10 cellular contexts compared by ENCODE assay signal in the genomic region with DNA sequence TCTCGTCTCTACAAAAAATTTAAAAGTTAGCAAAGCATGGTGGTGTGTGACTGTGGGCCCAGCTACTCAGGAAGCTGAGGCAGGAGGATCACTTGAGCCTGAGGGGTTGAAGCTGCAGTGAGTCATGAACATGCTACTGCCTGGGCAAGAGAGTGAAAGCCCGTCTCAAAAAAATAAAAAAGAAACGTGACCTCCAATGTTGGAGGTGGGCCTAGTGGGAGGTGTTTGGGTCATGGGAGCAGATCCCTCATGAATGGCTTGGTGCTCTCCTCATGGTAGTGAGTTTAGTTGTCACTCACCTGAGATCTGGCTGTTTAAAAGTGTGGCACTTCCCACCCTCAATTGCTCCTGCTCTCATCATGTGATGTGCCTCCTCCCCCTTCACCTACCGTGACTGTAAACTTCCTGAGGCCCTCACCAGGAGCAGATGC. TPM values are rescaled to one million over a fixed set of nuclear protein-coding genes. Genes with fewer than 3 reads are reported as not detected.
DNase-seq lines count a peak whose midpoint lies in the region; ATAC-seq and TF ChIP-seq lines count a peak whose summit lies in the region.
"Had no signal": no experiment of that assay in that cellular context is flagged by ENCODE, and none has a peak within 500 bp of the region (broad histone marks: within the 10 kb centered on the region; RNA-seq: fewer than 3 reads in every experiment).

No MANE protein-coding gene starts in this region.

- BruUV-seq in Caco-2 (replicated peaks; lab: Mats Ljungman, UMichigan) (no TSS peak), OCI-LY7 (replicated peaks; lab: Mats Ljungman, UMichigan) (no TSS peak)

- peaks cover 42% of the 10 kb centered on the region for H3K36me3 Mint-ChIP-seq in Caco-2 (ENCODE audit: insufficient read depth, unreplicated experiment)
- H3K36me3 Mint-ChIP-seq in activated naive CD8-positive, alpha-beta T cell, result peaks cover 9% of the 10 kb centered on the region

- H2AFZ ChIP-seq in mesenchymal stem cell (ENCODE audit: low read depth, low read length), result no peak overlapping the region
- no peak overlapping the region for H2AFZ ChIP-seq in OCI-LY7 (ENCODE audit: low read length)

- no peaks in the 10 kb centered on the region for H3K27me3 Mint-ChIP-seq in Caco-2 (ENCODE audit: insufficient read depth, unreplicated experiment)
- H3K27me3 Mint-ChIP-seq in activated naive CD8-positive, alpha-beta T cell, result no peaks in the 10 kb centered on the region

- CTCF ChIA-PET in Caco-2 (lab: Charles Lee), result no interaction called here
- CTCF ChIA-PET in RWPE1 (lab: Yijun Ruan, JAX), result no interaction called here
- CTCF ChIA-PET in OCI-LY7 (lab: Charles Lee; ENCODE audit: unreplicated experiment), result no interaction called here

- WGBS in mesenchymal stem cell, result 27% methylated on average over 4 of the region's 4 CpGs

- intact Hi-C loops in Caco-2 (cut with micrococcal nuclease; ENCODE audit: unreplicated experiment), result no loop called here
- intact Hi-C loops in OCI-LY7 (cut with micrococcal nuclease; ENCODE audit: unreplicated experiment), result no loop called here

- no peak for TF ChIP-seq CTCF in Caco-2 (IDR thresholded peaks at IDR 0.05; ENCODE audit: insufficient read depth in 1 of 2, low read depth in 1 of 2, low read length in 1 of 2, severe bottlenecking in 1 of 2, unreplicated experiment in 1 of 2)
- TF ChIP-seq CTCF in RWPE1 (conservative IDR thresholded peaks at IDR 0.05; ENCODE audit: low read depth), result no peak
- no peak for TF ChIP-seq CTCF in OCI-LY7 (conservative IDR thresholded peaks at IDR 0.05; ENCODE audit: low read length)

- H2BK5ac ChIP-seq in mesenchymal stem cell (ENCODE audit: low read depth, low read length, poor library complexity, severe bottlenecking), result no peak overlapping the region

- no peak for ATAC-seq in GM21360 (IDR thresholded peaks at IDR 0.05; ENCODE audit: unreplicated experiment)

- H3K9me3 ChIP-seq in Caco-2 (no peaks in the 10 kb centered on the region), mesenchymal stem cell (ENCODE audit: control insufficient read depth, low read length) (no peaks in the 10 kb centered on the region), OCI-LY7 (ENCODE audit: low read length) (peaks cover 12% of the 10 kb centered on the region; the same call in 1 of the 2 replicates)

- no peak overlapping the region for H2BK12ac ChIP-seq in mesenchymal stem cell (ENCODE audit: low read length in 2 of 2)

- H3K36me3 ChIP-seq in Caco-2 (ENCODE audit: control insufficient read depth, insufficient read depth, low read length) (peaks cover 2% of the 10 kb centered on the region), mesenchymal stem cell (ENCODE audit: control insufficient read depth in 1 of 2, insufficient read depth in 2 of 2, low read depth in 1 of 2, low read length in 2 of 2) (peaks cover 0 to 2% of the 10 kb centered on the region in 2 experiments), OCI-LY7 (ENCODE audit: insufficient read depth, low read length) (peaks cover 81% of the 10 kb centered on the region)

- peaks cover 5% of the 10 kb centered on the region for H3K9me3 Mint-ChIP-seq in Caco-2 (ENCODE audit: unreplicated experiment)
- H3K9me3 Mint-ChIP-seq in activated naive CD8-positive, alpha-beta T cell (ENCODE audit: low read depth), result peaks cover 5% of the 10 kb centered on the region

- peak overlapping the region; percentile 59 for H4K8ac ChIP-seq in mesenchymal stem cell (ENCODE audit: low read length)

- H3K4me3 Mint-ChIP-seq in Caco-2 (ENCODE audit: unreplicated experiment), result no peak overlapping the region
- H3K4me3 Mint-ChIP-seq in activated naive CD8-positive, alpha-beta T cell, result peak overlapping the region; percentile 36

- no peaks in the 10 kb centered on the region for H3K27me3 ChIP-seq in Caco-2 (replicated peaks; ENCODE audit: control insufficient read depth, insufficient read depth, low read length)
- no peaks in the 10 kb centered on the region for H3K27me3 ChIP-seq in mesenchymal stem cell (ENCODE audit: control insufficient read depth in 1 of 2, insufficient read depth in 1 of 2, low read length in 2 of 2)

- no peak overlapping the region for H2AK5ac ChIP-seq in mesenchymal stem cell (ENCODE audit: low read length, severe bottlenecking)

- H2BK120ac ChIP-seq in mesenchymal stem cell (ENCODE audit: low read depth, low read length), result no peak overlapping the region

- no peak overlapping the region for H3K23ac ChIP-seq in mesenchymal stem cell (ENCODE audit: low read length in 2 of 2)

- H3K79me1 ChIP-seq in mesenchymal stem cell (replicated peaks; ENCODE audit: low read length, poor library complexity, severe bottlenecking), result peaks cover 9% of the 10 kb centered on the region

- H3K14ac ChIP-seq in mesenchymal stem cell (ENCODE audit: low read length in 2 of 2), result no peak overlapping the region

- peak overlapping the region in 1 of 2 experiments; percentile 5 for H3K4ac ChIP-seq in mesenchymal stem cell (ENCODE audit: low read depth in 1 of 2, low read length in 2 of 2)

- H3K4me3 ChIP-seq in Caco-2 (ENCODE audit: low read depth, low read length), result no peak overlapping the region
- H3K4me3 ChIP-seq in mesenchymal stem cell (ENCODE audit: insufficient read depth in 1 of 2, low read depth in 1 of 2, low read length in 2 of 2), result no peak overlapping the region
- no peak overlapping the region for H3K4me3 ChIP-seq in OCI-LY7 (ENCODE audit: low read depth, low read length, poor library complexity, severe bottlenecking)

- no peak for DNase-seq in Caco-2
- peak; percentile 63 for DNase-seq in RWPE1 (ENCODE audit: low spot score)
- peak; percentile 81 for DNase-seq in mesenchymal stem cell
- DNase-seq in effector CD8-positive, alpha-beta T cell (lab: John Stamatoyannopoulos, UW), result no peak
- DNase-seq in NCI-H1105 treated with DMSO at 0.1 percent for 48 hours (lab: John Stamatoyannopoulos, UW), result no peak
- DNase-seq in OCI-LY7 (ENCODE audit: low spot score), result no peak
- DNase-seq: GDM1, NCI-H510A treated with DMSO at 0.1 percent for 48 hours had no signal

- peaks cover 59% of the 10 kb centered on the region for H3K79me2 ChIP-seq in OCI-LY7 (ENCODE audit: insufficient read depth, low read depth, low read length)

- H3K9me2 ChIP-seq in OCI-LY7 (ENCODE audit: insufficient read depth, low read length), result no peaks in the 10 kb centered on the region

- no peaks in the 10 kb centered on the region for H4K20me1 ChIP-seq in OCI-LY7 (ENCODE audit: insufficient read depth, low read length)

- no peaks in the 10 kb centered on the region for H3K4me1 Mint-ChIP-seq in Caco-2 (ENCODE audit: low read depth, unreplicated experiment)
- peaks cover 25% of the 10 kb centered on the region for H3K4me1 Mint-ChIP-seq in activated naive CD8-positive, alpha-beta T cell (ENCODE audit: low read depth)

- peak overlapping the region; percentile 15 for H3K27ac Mint-ChIP-seq in Caco-2 (ENCODE audit: unreplicated experiment)
- H3K27ac Mint-ChIP-seq in activated naive CD8-positive, alpha-beta T cell, result peak overlapping the region; percentile 91

- H3K18ac ChIP-seq in mesenchymal stem cell (ENCODE audit: low read depth in 1 of 2, low read length in 2 of 2), result peak overlapping the region in 1 of 2 experiments; percentile 26

- H3K27ac ChIP-seq in RWPE1 (peak overlapping the region; percentile 73), mesenchymal stem cell (ENCODE audit: low read length, poor library complexity, severe bottlenecking) (no peak overlapping the region), OCI-LY7 (ENCODE audit: low read depth, low read length, poor library complexity, severe bottlenecking) (no peak overlapping the region)

- no peak overlapping the region for H3K4me2 ChIP-seq in mesenchymal stem cell (ENCODE audit: low read length, poor library complexity, severe bottlenecking)
- H3K4me2 ChIP-seq in OCI-LY7 (ENCODE audit: low read length), result no peak overlapping the region

- H4K91ac ChIP-seq in mesenchymal stem cell (ENCODE audit: low read length), result peak overlapping the region; percentile 73

- no peak overlapping the region for H3K9ac ChIP-seq in mesenchymal stem cell (ENCODE audit: low read length)

- H2BK15ac ChIP-seq in mesenchymal stem cell (ENCODE audit: low read depth, poor library complexity, severe bottlenecking), result no peak overlapping the region

- H3K4me1 ChIP-seq in Caco-2 (no peaks in the 10 kb centered on the region), mesenchymal stem cell (ENCODE audit: control insufficient read depth, insufficient read depth, low read depth, low read length) (peaks cover 3% of the 10 kb centered on the region), OCI-LY7 (ENCODE audit: insufficient read depth, low read length, poor library complexity, severe bottlenecking) (no peaks in the 10 kb centered on the region)

- POLR2A ChIA-PET in Caco-2 (lab: Charles Lee), result no interaction called here
- POLR2A ChIA-PET in RWPE1 (lab: Yijun Ruan, JAX; ENCODE audit: low non-redundant PET), result no interaction called here
- POLR2A ChIA-PET in OCI-LY7 (lab: Charles Lee), result no interaction called here

RNA-seq across cellular contexts. Expression of gene RBL1, which starts 24.3 kb away (rescaled TPM):
- total RNA-seq in Caco-2 (2022), result 35.9 and 37.0 TPM in 2 replicates
- polyA plus RNA-seq in mesenchymal stem cell (2013, experiment 1 of 2), result 2.4 TPM
- polyA plus RNA-seq in mesenchymal stem cell (2013, experiment 2 of 2), result 2.1 TPM
- total RNA-seq in OCI-LY7 (2014; rRNA removed; shearing (Covaris generic)), result 48.9 and 63.0 TPM in 2 replicates
- total RNA-seq in OCI-LY7 (2022), result 41.5 and 54.3 TPM in 2 replicates

Comparison
In these comparisons a context has a peak if more than half of its experiments do, and no peak if none do; other contexts are left out.
1. DNase-seq: peak in RWPE1 (single experiment) and mesenchymal stem cell (single experiment); none in Caco-2 (0 of 2), effector CD8-positive, alpha-beta T cell (single experiment), NCI-H1105 treated with DMSO at 0.1 percent for 48 hours (single experiment) and OCI-LY7 (single experiment).